ENCODE assay signal across 11 cellular contexts in genomic region chr2:78423631-78424030, GRCh38.
"Had no signal": no experiment of that assay in that cellular context is flagged by ENCODE, and none has a peak within 500 bp of the region (broad histone marks: within the 10 kb centered on the region; RNA-seq: fewer than 3 reads in every experiment).

No MANE protein-coding gene starts in this region.

- ATAC-seq: GM23338, HCT116 had no signal

- H3K27ac ChIP-seq: GM23248 had no signal

- H3K9ac ChIP-seq: GM23248 had no signal

- H3K36me3 ChIP-seq: HAP-1 had no signal

- H3K4me1 ChIP-seq: HAP-1 had no signal

- FAIRE-seq: H1, H54 had no signal

- H2AFZ ChIP-seq: GM23248, GM23338 had no signal

- DNase-seq: GM23248, GOT3, H7, H9, HCEC 1CT, HFFc6 had no signal

- H3K4me2 ChIP-seq: GM23338 had no signal

- H3K4me3 ChIP-seq: GM23248, GM23338, HAP-1 had no signal

- H3K9me3 ChIP-seq: HAP-1 had no signal
